ENCODE assay signal across 8 cellular contexts in the genomic region with DNA sequence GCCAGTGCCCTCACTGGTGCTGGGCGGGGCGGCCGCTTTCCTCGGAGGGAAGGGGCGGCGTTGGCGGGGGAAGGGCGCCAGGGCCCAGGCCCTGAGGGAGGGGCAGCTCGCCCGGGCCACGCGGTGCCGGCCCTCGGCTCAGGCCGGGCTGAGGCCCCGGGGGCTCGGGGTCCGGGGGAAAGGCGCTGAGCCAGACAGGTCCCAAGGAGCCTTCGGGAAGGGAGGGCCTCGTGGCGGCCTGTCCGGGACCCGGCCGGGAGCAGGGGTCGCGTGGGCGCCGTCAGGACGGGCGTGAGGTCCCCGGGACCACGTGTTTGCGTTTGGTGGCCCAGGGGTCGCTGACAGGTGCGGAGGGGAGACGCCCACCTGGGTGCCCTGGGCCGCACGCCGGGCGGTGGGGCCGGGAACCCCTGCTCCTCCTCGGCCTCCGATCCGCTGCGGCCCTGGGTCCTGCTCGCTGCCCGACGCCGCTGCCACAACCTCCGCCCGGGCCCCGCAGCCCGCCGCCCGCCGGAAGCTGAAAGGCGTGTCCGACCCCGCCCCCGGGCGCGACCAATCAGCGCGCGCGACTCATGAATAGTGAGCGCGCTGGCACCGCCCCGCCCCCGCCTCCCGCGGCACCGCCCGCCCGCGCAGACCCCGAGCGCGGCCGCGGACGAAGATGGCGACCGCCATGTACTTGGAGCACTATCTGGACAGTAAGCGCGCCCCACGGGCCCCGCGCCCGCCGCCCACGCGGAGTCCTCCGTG. TPM values are rescaled to one million over a fixed set of nuclear protein-coding genes. Genes with fewer than 3 reads are reported as not detected.
DNase-seq lines count a peak whose midpoint lies in the region; ATAC-seq and TF ChIP-seq lines count a peak whose summit lies in the region.

Gene ING5, plus strand, starts transcription at position 635 of the 750 bp plus-strand sequence. Its CDS starts 27 bp downstream, at position 662.

- H3K27ac Mint-ChIP-seq in MCF 10A (ENCODE audit: low read depth, unreplicated experiment): peak within 1 kb of the TSS; percentile 89

- no peak for TF ChIP-seq CTCF in VCaP (conservative IDR thresholded peaks at IDR 0.05)
- TF ChIP-seq CTCF in MCF 10A (IDR thresholded peaks at IDR 0.05; ENCODE audit: unreplicated experiment): no peak

- POLR2A ChIA-PET in MCF 10A (lab: Yijun Ruan, JAX): interaction anchor here (0.9 to 7.2 kb wide), 16 partner anchors 9 to 387 kb away, joined by 3 to 136 read pairs (median 4); partner anchors contain the start of genes ATG4B, BOK, D2HGDH and DTYMK

- peak within 1 kb of the TSS; percentile 96 for H3K9ac ChIP-seq in iPS-20b (ENCODE audit: low read depth, low read length)

- H3K27me3 ChIP-seq in ACC112 (ENCODE audit: insufficient read depth, low read length): no peaks in the 10 kb centered on the region
- no peaks in the 10 kb centered on the region for H3K27me3 ChIP-seq in iPS-20b (ENCODE audit: insufficient read depth, low read length)

- BruUV-seq in MCF 10A (replicated peaks; lab: Mats Ljungman, UMichigan): TSS peak; percentile 72

- DNase-seq in NCI-H2196 (lab: John Stamatoyannopoulos, UW; ENCODE audit: unreplicated experiment) (peak; percentile 94), MCF 10A (ENCODE audit: unreplicated experiment) (peak; percentile 92)

- H3K79me2 ChIP-seq in ACC112 (ENCODE audit: control insufficient read depth, insufficient read depth, low read length, unreplicated experiment): peaks cover 15% of the 10 kb centered on the region

- H3K36me3 ChIP-seq in ACC112 (ENCODE audit: insufficient read depth, low read length) (peaks cover 14% of the 10 kb centered on the region), iPS-20b (ENCODE audit: insufficient read depth, low read depth, low read length) (peaks cover 27% of the 10 kb centered on the region)

- H3K27ac ChIP-seq in ACC112 (ENCODE audit: low read depth, low read length) (peak within 1 kb of the TSS; percentile 85), VCaP (peak within 1 kb of the TSS; percentile 94), iPS-20b (ENCODE audit: low read length) (peak within 1 kb of the TSS; percentile 77), skin epidermis (peak within 1 kb of the TSS; percentile 50 to 97 (median 90))

- H3K4me3 ChIP-seq in ACC112 (ENCODE audit: low read depth, low read length): peak within 1 kb of the TSS; percentile 91
- H3K4me3 ChIP-seq in iPS-20b (ENCODE audit: low read length): peak within 1 kb of the TSS; percentile 76
- peak within 1 kb of the TSS; percentile 72 to 95 (median 81) for H3K4me3 ChIP-seq in skin epidermis

- H3K9me3 ChIP-seq in iPS-20b (ENCODE audit: insufficient read depth, low read depth, low read length): peaks cover 5% of the 10 kb centered on the region

- CTCF ChIA-PET in MCF 10A (lab: Yijun Ruan, JAX): interaction anchor here (0.6 to 1.5 kb wide), 3 partner anchors 20 to 177 kb away, joined by 3 to 4 read pairs (median 3); no protein-coding TSS in a partner anchor

- H3K27me3 Mint-ChIP-seq in MCF 10A (ENCODE audit: insufficient read depth, unreplicated experiment): no peaks in the 10 kb centered on the region

- H3K36me3 Mint-ChIP-seq in MCF 10A (ENCODE audit: insufficient read depth, unreplicated experiment): peaks cover 49% of the 10 kb centered on the region

- peak within 1 kb of the TSS; percentile 76 for H3K4me3 Mint-ChIP-seq in MCF 10A (ENCODE audit: unreplicated experiment)

- peak; percentile 63 for ATAC-seq in GM18868 (IDR thresholded peaks at IDR 0.05; ENCODE audit: unreplicated experiment)
- ATAC-seq in HG03103 (IDR thresholded peaks at IDR 0.05; ENCODE audit: low read depth, unreplicated experiment): peak; percentile 51

- intact Hi-C loops in MCF 10A (cut with micrococcal nuclease): loop anchor here (2.0 kb wide), 1 partner anchor 33 kb away; the partner anchor contains the start of gene D2HGDH

- H3K9me3 Mint-ChIP-seq in MCF 10A (ENCODE audit: unreplicated experiment): no peaks in the 10 kb centered on the region

- H2AFZ ChIP-seq in ACC112 (ENCODE audit: low read length, unreplicated experiment): peak within 1 kb of the TSS; percentile 38

- H3K4me1 ChIP-seq in ACC112 (ENCODE audit: control insufficient read depth, insufficient read depth, low read length, unreplicated experiment) (peaks cover 8% of the 10 kb centered on the region), iPS-20b (ENCODE audit: insufficient read depth, low read length) (no peaks in the 10 kb centered on the region)

- H3K4me1 Mint-ChIP-seq in MCF 10A (ENCODE audit: insufficient read depth, unreplicated experiment): peaks cover 12% of the 10 kb centered on the region

RNA-seq across cellular contexts. Expression of gene ING5, which starts in this region (rescaled TPM):
- 27.8 and 35.5 TPM in 2 replicates for total RNA-seq in MCF 10A (2022)

Comparison
In these comparisons a context has a peak if more than half of its experiments do, and no peak if none do; other contexts are left out.
1. Peak in every context shown above with its lines: DNase-seq, ATAC-seq, H3K4me3 ChIP-seq and H3K27ac ChIP-seq.